Comparison of ENCODE assay signal across 14 cellular contexts in genomic region chr19:44871809-44872208, GRCh38. TPM values are rescaled to one million over a fixed set of nuclear protein-coding genes. Genes with fewer than 3 reads are reported as not detected.
A peak's percentile ranks its signal among the peaks of the same experiment; 100 is the strongest.
DNase-seq lines count a peak whose midpoint lies in the region; ATAC-seq and TF ChIP-seq lines count a peak whose summit lies in the region.
"Had no signal": no experiment of that assay in that cellular context is flagged by ENCODE, and none has a peak within 500 bp of the region (broad histone marks: within the 10 kb centered on the region; RNA-seq: fewer than 3 reads in every experiment).

No MANE protein-coding gene starts in this region.

- H3K27ac ChIP-seq in psoas muscle, result peak overlapping the region; percentile 36
- H3K27ac ChIP-seq: 22Rv1, BLaER1, HL-60 had no signal

- TF ChIP-seq CTCF in mesothelial cell of epicardium (IDR thresholded peaks at IDR 0.05; ENCODE audit: unreplicated experiment), result no peak
- TF ChIP-seq CTCF in psoas muscle (IDR thresholded peaks at IDR 0.05), result no peak

- H3K4me1 Mint-ChIP-seq in mesothelial cell of epicardium, result peaks cover 9% of the 10 kb centered on the region

- no peak overlapping the region for H3K4me3 ChIP-seq in psoas muscle
- H3K4me3 ChIP-seq: BLaER1, HAP-1 had no signal

- WGBS in psoas muscle, 3 donors, result 80 to 89% (median 81%) methylated on average over 14 of the region's 14 CpGs

- peaks cover 5 to 55% of the 10 kb centered on the region in 2 donors for H3K36me3 ChIP-seq in psoas muscle (ENCODE audit: insufficient read depth in 1 of 2, low read depth in 1 of 2)

- H3K4me3 Mint-ChIP-seq in mesothelial cell of epicardium, result no peak overlapping the region

- H3K9me3 Mint-ChIP-seq in mesothelial cell of epicardium, result no peaks in the 10 kb centered on the region

- H3K27ac Mint-ChIP-seq in mesothelial cell of epicardium, result peak overlapping the region; percentile 30

- intact Hi-C loops in Right ventricle myocardium inferior (cut with DNase I) (no loop called here), cardiac septum (cut with DNase I) (loop anchor here (2.0 kb wide), 1 partner anchor 23 kb away; no protein-coding TSS in a partner anchor), psoas muscle (cut with DNase I) (no loop called here)

- no peaks in the 10 kb centered on the region for H3K9me3 ChIP-seq in psoas muscle
- H3K9me3 ChIP-seq: HAP-1 had no signal

- H3K27me3 Mint-ChIP-seq in mesothelial cell of epicardium (ENCODE audit: low read depth), result no peaks in the 10 kb centered on the region

- H3K4me1 ChIP-seq in psoas muscle, result no peaks in the 10 kb centered on the region
- H3K4me1 ChIP-seq: HAP-1 had no signal

- peaks cover 53% of the 10 kb centered on the region for H3K36me3 Mint-ChIP-seq in mesothelial cell of epicardium

- DNase-seq in Right ventricle myocardium inferior (ENCODE audit: missing footprints) (peak; percentile 62), cardiac septum (ENCODE audit: low spot score) (no peak), mesothelial cell of epicardium (ENCODE audit: low spot score in 2 of 2, unreplicated experiment in 2 of 2) (no peak), psoas muscle (no peak), SIG-M5 (lab: John Stamatoyannopoulos, UW) (no peak), occipital lobe (lab: John Stamatoyannopoulos, UW) (no peak)
- DNase-seq: AML-193, Calu3, DMS 273 treated with DMSO at 0.1 percent for 48 hours had no signal

- ATAC-seq in Right ventricle myocardium inferior, result no peak
- ATAC-seq in psoas muscle, result no peak
- no peak for ATAC-seq in HG02763 (IDR thresholded peaks at IDR 0.05; ENCODE audit: unreplicated experiment)

- no peaks in the 10 kb centered on the region for H3K27me3 ChIP-seq in psoas muscle (ENCODE audit: insufficient read depth in 3 of 3, low read length in 2 of 3)
- H3K27me3 ChIP-seq: BLaER1 had no signal

RNA-seq across cellular contexts. Expression of gene TOMM40, which starts 19.2 kb away (rescaled TPM):
- total RNA-seq in Right ventricle myocardium inferior (45.3 TPM), cardiac septum (43.0 TPM), mesothelial cell of epicardium (47.7 to 49.8 TPM (median 47.8 TPM) in 3 replicates), psoas muscle (100 to 1,000 TPM in 1 of 4 donors, 10 to 100 TPM in 3; 42.3 to 111 (median 71.4) TPM), occipital lobe (23.1 TPM)
- 100 to 1,000 TPM in 1 of 3 donors, 10 to 100 TPM in 2; 67.6 to 330 (median 69.7) TPM for polyA plus RNA-seq in psoas muscle

RNA-seq across cellular contexts. Expression of gene NECTIN2, which starts 25.7 kb away (rescaled TPM):
- total RNA-seq in Right ventricle myocardium inferior, result 41.8 TPM
- total RNA-seq in cardiac septum, result 60.0 TPM
- 291 to 300 TPM (median 299 TPM) in 3 replicates for total RNA-seq in mesothelial cell of epicardium
- 10 to 100 TPM; 17.5 to 32.9 (median 24.1) TPM for total RNA-seq in psoas muscle
- polyA plus RNA-seq in psoas muscle, result 10 to 100 TPM in 2 of 3 donors, 1 to 10 TPM in 1; 9.0 to 18.1 (median 11.2) TPM
- total RNA-seq in occipital lobe, result 29.2 TPM

RNA-seq across cellular contexts. Expression of gene APOE, which starts 33.8 kb away (rescaled TPM):
- total RNA-seq in Right ventricle myocardium inferior, result 9.9 TPM
- 26.6 TPM for total RNA-seq in cardiac septum
- 285 to 290 TPM (median 289 TPM) in 3 replicates for total RNA-seq in mesothelial cell of epicardium
- total RNA-seq in psoas muscle, result 10 to 100 TPM in 3 of 4 donors, 1 to 10 TPM in 1; 7.1 to 19.0 (median 11.9) TPM
- polyA plus RNA-seq in psoas muscle, result 10 to 100 TPM in 1 of 3 donors, 1 to 10 TPM in 2; 4.9 to 17.8 (median 6.8) TPM
- total RNA-seq in occipital lobe, result 68.9 TPM

RNA-seq across cellular contexts. Expression of gene APOC1, which starts 42.6 kb away (rescaled TPM):
- 1.4 TPM for total RNA-seq in Right ventricle myocardium inferior
- 7.3 TPM for total RNA-seq in cardiac septum
- total RNA-seq in mesothelial cell of epicardium, result 18.6 to 20.0 TPM (median 18.6 TPM) in 3 replicates
- total RNA-seq in psoas muscle, result 10 to 100 TPM in 1 of 4 donors, 1 to 10 TPM in 3; 5.7 to 16.8 (median 8.3) TPM
- 10 to 100 TPM in 1 of 3 donors, 1 to 10 TPM in 2; 1.6 to 14.4 (median 4.7) TPM for polyA plus RNA-seq in psoas muscle
- total RNA-seq in occipital lobe, result 5.3 TPM
